21 cellular contexts compared by ENCODE assay signal in the genomic region with DNA sequence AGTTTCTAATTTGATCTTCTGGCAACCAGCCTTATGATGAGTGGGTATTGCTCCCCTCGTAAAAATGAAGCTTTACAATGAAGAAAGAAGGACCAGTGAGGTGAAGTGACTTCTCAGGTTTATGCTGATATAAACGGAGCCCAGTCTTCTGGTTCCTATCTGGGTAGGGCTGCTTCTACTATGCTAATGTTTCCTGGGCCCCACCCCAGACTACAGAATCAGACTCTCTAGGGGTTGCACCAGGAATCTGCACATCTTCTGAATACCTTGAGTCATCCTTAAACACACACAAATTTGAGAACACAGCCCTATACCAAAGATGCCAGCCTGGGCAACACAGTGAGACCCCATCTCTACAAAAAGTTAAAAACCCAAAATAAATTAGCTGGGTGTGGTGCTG.
"Had no signal": no experiment of that assay in that cellular context is flagged by ENCODE, and none has a peak within 500 bp of the region (broad histone marks: within the 10 kb centered on the region; RNA-seq: fewer than 3 reads in every experiment).

No MANE protein-coding gene starts in this region.

- H3K4me3 ChIP-seq: adrenal gland, coronary artery, lower lobe of right lung, vagina had no signal

- ATAC-seq: activated CD4-positive, alpha-beta T cell treated with anti-CD3 and anti-CD28 coated beads for 36 hours; activated T-helper 17 cell treated with anti-CD3 and anti-CD28 coated beads, Interleukin-2, amount 50 U/mL, for 72 hours; left lobe of liver; naive thymus-derived CD8-positive, alpha-beta T cell; sciatic nerve; stimulated activated effector memory CD8-positive, alpha-beta T cell treated with anti-CD3 and anti-CD28 coated beads, Interleukin-12 subunit alpha, Interleukin-12 subunit beta, amount 100 ng/mL, for 72 hours; stimulated activated naive CD8-positive, alpha-beta T cell treated with anti-CD3 and anti-CD28 coated beads, Interleukin-15, amount 100 ng/mL, for 72 hours had no signal

- DNase-seq: activated B cell treated with CpG ODN at 0.5 μM for 24 hours; activated CD4-positive, alpha-beta T cell treated with anti-CD3 and anti-CD28 coated beads for 36 hours; activated CD4-positive, alpha-beta T cell treated with anti-CD3 and anti-CD28 coated beads, Interleukin-2, amount 50 U/mL, for 4 hours; activated CD8-positive, alpha-beta memory T cell treated with anti-CD3 and anti-CD28 coated beads for 24 hours; activated CD8-positive, alpha-beta memory T cell treated with anti-CD3 and anti-CD28 coated beads, Interleukin-2, amount 50 U/mL, for 4 hours; activated T-cell treated with anti-CD3 and anti-CD28 coated beads, Interleukin-2, amount 50 U/mL, for 24 hours; adrenal gland; foreskin fibroblast; kidney; lower lobe of right lung; naive thymus-derived CD8-positive, alpha-beta T cell; stimulated activated CD4-positive, alpha-beta T cell treated with anti-CD3 and anti-CD28 coated beads, Interleukin-2, amount 100 ng/mL, for 24 hours; stimulated activated naive CD8-positive, alpha-beta T cell treated with anti-CD3 and anti-CD28 coated beads, Interleukin-15, amount 100 ng/mL, for 72 hours; T-helper 9 cell; trophoblast cell had no signal

- H3K27ac ChIP-seq: adrenal gland, coronary artery, vagina had no signal

- H3K4me1 ChIP-seq: adrenal gland, lower lobe of right lung, vagina had no signal

- H3K9me3 ChIP-seq: adrenal gland, lower lobe of right lung, vagina had no signal

- H3K36me3 ChIP-seq: adrenal gland, lower lobe of right lung, vagina had no signal

- H3K27me3 ChIP-seq: adrenal gland, vagina had no signal
